21 cellular contexts compared by ENCODE assay signal in the genomic region with DNA sequence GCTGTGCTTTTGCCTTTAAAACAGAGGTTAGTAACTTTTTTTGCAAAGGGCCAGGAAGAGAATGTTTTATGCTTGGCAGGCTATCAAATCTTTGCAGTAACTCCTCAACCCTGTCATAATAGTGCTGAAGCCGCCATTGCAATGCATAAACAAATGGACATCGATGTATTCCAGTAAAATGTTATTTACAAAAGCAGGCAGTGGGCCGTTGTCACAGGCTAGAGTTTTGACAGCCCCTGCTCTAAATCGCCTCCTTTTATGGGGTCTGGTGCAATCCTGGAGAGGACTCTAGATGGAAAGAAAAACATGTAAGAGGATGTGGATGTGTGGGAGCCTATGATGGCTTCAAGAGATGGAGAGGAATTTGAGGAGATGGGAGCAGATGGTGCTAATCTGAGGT.
"Had no signal": no experiment of that assay in that cellular context is flagged by ENCODE, and none has a peak within 500 bp of the region (broad histone marks: within the 10 kb centered on the region; RNA-seq: fewer than 3 reads in every experiment).

No MANE protein-coding gene starts in this region.

- FAIRE-seq: HepG2, K562, RCC 7860 had no signal

- DNase-seq: Kasumi-1, MM.1S, NCI-H1092 treated with DMSO at 0.1 percent for 48 hours, NCI-H1436, NCI-H187, NCI-H2029, NCI-H2081 treated with DMSO at 0.1 percent for 48 hours, NCI-H226, NCI-H446, NCI-H510A, NCI-H524 treated with DMSO at 0.1 percent for 48 hours, NCI-H69, NCI-H774, Right ventricle myocardium superior, RPMI8226, SIG-M5, SK-N-SH, SW 1271 had no signal

- ATAC-seq: HepG2, K562 had no signal

- H3K4me3 ChIP-seq: K562 had no signal
